13 cellular contexts compared by ENCODE assay signal in genomic region chr13:51261610-51262249, GRCh38. TPM values are rescaled to one million over a fixed set of nuclear protein-coding genes. Genes with fewer than 3 reads are reported as not detected.
"Had no signal": no experiment of that assay in that cellular context is flagged by ENCODE, and none has a peak within 500 bp of the region (broad histone marks: within the 10 kb centered on the region; RNA-seq: fewer than 3 reads in every experiment).

No MANE protein-coding gene starts in this region.

- H3K4me1 ChIP-seq: breast epithelium had no signal

- H3K36me3 ChIP-seq: breast epithelium had no signal

- H3K9me3 ChIP-seq: breast epithelium, tibial nerve had no signal

- H3K36me3 Mint-ChIP-seq: activated naive CD8-positive, alpha-beta T cell treated with anti-CD3 and anti-CD28 coated beads for 36 hours; natural killer cell treated with Interleukin-12 subunit alpha and Interleukin-12 subunit beta and Interleukin-15 and Interleukin-18, amount 100 ng/mL, for 72 hours had no signal

- H3K9me3 Mint-ChIP-seq: activated naive CD8-positive, alpha-beta T cell treated with anti-CD3 and anti-CD28 coated beads for 36 hours; activated T-cell treated with anti-CD3 and anti-CD28 coated beads, Interleukin-2, amount 50 U/mL, for 4 hours; natural killer cell treated with Interleukin-12 subunit alpha and Interleukin-12 subunit beta and Interleukin-15 and Interleukin-18, amount 100 ng/mL, for 72 hours had no signal

- H3K27me3 ChIP-seq: breast epithelium, tibial nerve had no signal

- H3K27ac ChIP-seq: breast epithelium, skin epidermis, tibial nerve had no signal

- H3K27me3 Mint-ChIP-seq: activated naive CD8-positive, alpha-beta T cell treated with anti-CD3 and anti-CD28 coated beads for 36 hours had no signal

- H3K4me1 Mint-ChIP-seq: activated naive CD8-positive, alpha-beta T cell treated with anti-CD3 and anti-CD28 coated beads for 36 hours; T-helper 17 cell had no signal

- DNase-seq: activated CD4-positive, alpha-beta T cell treated with anti-CD3 and anti-CD28 coated beads, Interleukin-2, amount 50 U/mL, for 4 hours; activated effector memory CD4-positive, alpha-beta T cell treated with anti-CD3 and anti-CD28 coated beads, Interleukin-2, amount 50 U/mL, for 16 hours; activated naive CD8-positive, alpha-beta T cell treated with anti-CD3 and anti-CD28 coated beads for 36 hours; activated T-cell treated with anti-CD3 and anti-CD28 coated beads, Interleukin-2, amount 50 U/mL, for 4 hours; aorta; hypothalamus; kidney glomerular epithelial cell; T-helper 17 cell had no signal

- H3K4me3 Mint-ChIP-seq: activated naive CD8-positive, alpha-beta T cell treated with anti-CD3 and anti-CD28 coated beads for 36 hours; activated T-cell treated with anti-CD3 and anti-CD28 coated beads, Interleukin-2, amount 50 U/mL, for 4 hours; natural killer cell treated with Interleukin-12 subunit alpha and Interleukin-12 subunit beta and Interleukin-15 and Interleukin-18, amount 100 ng/mL, for 72 hours; T-helper 17 cell had no signal

- ATAC-seq: activated CD4-positive, CD25-positive, alpha-beta regulatory T cell treated with anti-CD3 and anti-CD28 coated beads, Interleukin-2, amount 50 U/mL, for 24 hours; activated T-cell treated with anti-CD3 and anti-CD28 coated beads, Interleukin-2, amount 50 U/mL, for 4 hours; natural killer cell treated with Interleukin-12 subunit alpha and Interleukin-12 subunit beta and Interleukin-15 and Interleukin-18, amount 100 ng/mL, for 72 hours; T-helper 17 cell had no signal

- H3K4me3 ChIP-seq: breast epithelium, skin epidermis, tibial nerve had no signal

- H3K27ac Mint-ChIP-seq: activated naive CD8-positive, alpha-beta T cell treated with anti-CD3 and anti-CD28 coated beads for 36 hours; natural killer cell treated with Interleukin-12 subunit alpha and Interleukin-12 subunit beta and Interleukin-15 and Interleukin-18, amount 100 ng/mL, for 72 hours; T-helper 17 cell had no signal

RNA-seq across cellular contexts. Expression of gene FAM124A, which starts 39.5 kb away (rescaled TPM):
- total RNA-seq: natural killer cell treated with Interleukin-12 subunit alpha and Interleukin-12 subunit beta and Interleukin-15 and Interleukin-18, amount 100 ng/mL, for 72 hours had no signal
